ENCODE assay signal across 21 cellular contexts in genomic region chr7:112031689-112032088, GRCh38.
"Had no signal": no experiment of that assay in that cellular context is flagged by ENCODE, and none has a peak within 500 bp of the region (broad histone marks: within the 10 kb centered on the region; RNA-seq: fewer than 3 reads in every experiment).

No MANE protein-coding gene starts in this region.

- H3K4me3 ChIP-seq: SJSA1, SK-N-MC had no signal

- H3K27me3 ChIP-seq: SJSA1 had no signal

- H3K9me3 ChIP-seq: SJSA1 had no signal

- FAIRE-seq: HTR-8/SVneo, RCC 7860 had no signal

- DNase-seq: KBM-7, MV-4-11, NCI-H1048, NCI-H1105, NCI-H1417, NCI-H1436 treated with DMSO at 0.1 percent for 48 hours, NCI-H1694, NCI-H187 treated with DMSO at 0.1 percent for 48 hours, NCI-H2029 treated with DMSO at 0.1 percent for 48 hours, NCI-H345, NCI-H446 treated with DMSO at 0.1 percent for 48 hours, NCI-H510A treated with DMSO at 0.1 percent for 48 hours, NCI-H526, Right ventricle myocardium superior, RPMI8226, SIG-M5 had no signal

- H3K36me3 ChIP-seq: SJSA1 had no signal

- H3K27ac ChIP-seq: HL-60, SJSA1, SK-N-MC had no signal
